ENCODE assay signal across 8 cellular contexts in genomic region chr17:27559996-27560481, GRCh38.
DNase-seq lines count a peak whose midpoint lies in the region; ATAC-seq, FAIRE-seq and TF ChIP-seq lines count a peak whose summit lies in the region.

No MANE protein-coding gene starts in this region.

- DNase-seq in COR-L47 (lab: John Stamatoyannopoulos, UW) (peak; percentile 17), NCI-H460 (ENCODE audit: extremely low read depth, low read depth) (peak; percentile 59), fibroblast of gingiva (ENCODE audit: low read depth) (peak; percentile 81), pancreas (peak in 2 of 6 donors; percentile 70 to 71), NCI-H2081 (lab: John Stamatoyannopoulos, UW) (no peak)

- H3K27ac ChIP-seq in pancreas = peak overlapping the region; percentile 19 to 84 (median 68)

- ATAC-seq in pancreas (peak; percentile 59 to 75 (median 66)), HG02678 (IDR thresholded peaks at IDR 0.05; ENCODE audit: unreplicated experiment) (no peak), HG02759 (IDR thresholded peaks at IDR 0.05; ENCODE audit: unreplicated experiment) (no peak), HG03469 (IDR thresholded peaks at IDR 0.05; ENCODE audit: unreplicated experiment) (no peak)

- no peaks in the 10 kb centered on the region for H3K27me3 ChIP-seq in pancreas

- no peaks in the 10 kb centered on the region for H3K36me3 ChIP-seq in pancreas

- WGBS in pancreas, 2 donors = 19 to 24% methylated on average over 11 of the region's 11 CpGs

- no peak for TF ChIP-seq CTCF in pancreas (IDR thresholded peaks at IDR 0.05)

- no peaks in the 10 kb centered on the region for H3K9me3 ChIP-seq in pancreas

- H3K4me3 ChIP-seq in pancreas = peak overlapping the region in 1 of 4 donors; percentile 10

- peaks cover 28 to 46% (median 29%) of the 10 kb centered on the region in 3 donors for H3K4me1 ChIP-seq in pancreas

- intact Hi-C loops in pancreas (cut with DNase I) = loop anchor here in 1 of 3 donors (10.0 kb wide), 1 partner anchor 45 kb away; no protein-coding TSS in a partner anchor

- no peak for FAIRE-seq in pancreas (lab: Jason Lieb, UNC)

Comparison
In these comparisons a context has a peak if more than half of its experiments do, and no peak if none do; other contexts are left out.
1. DNase-seq: peak in COR-L47 (single experiment), NCI-H460 (single experiment) and fibroblast of gingiva (single experiment); none in NCI-H2081 (0 of 2).
2. ATAC-seq: peak in pancreas (4 of 4); none in HG02678 (single experiment), HG02759 (single experiment) and HG03469 (single experiment).